22 cellular contexts compared by ENCODE assay signal in the genomic region with DNA sequence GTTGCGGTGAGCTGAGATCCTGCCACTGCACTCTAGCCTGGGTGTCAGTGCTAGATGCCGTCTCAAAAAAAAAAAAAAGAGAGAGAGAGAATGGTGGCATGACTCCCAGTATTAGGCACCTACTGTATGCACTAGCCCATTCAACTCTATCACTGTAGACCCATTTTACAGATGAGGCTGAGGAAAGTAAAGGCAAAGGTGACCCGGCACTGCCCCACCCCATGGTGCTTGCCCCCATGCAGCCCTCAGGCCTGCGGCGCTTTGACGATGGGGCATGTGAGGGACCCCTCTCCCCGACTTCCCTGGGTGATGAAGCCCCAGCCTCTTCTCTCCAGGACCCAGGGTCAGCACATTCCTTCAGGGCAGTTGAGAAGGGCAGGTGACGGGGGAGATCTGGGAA. TPM values are rescaled to one million over a fixed set of nuclear protein-coding genes. Genes with fewer than 3 reads are reported as not detected.
DNase-seq lines count a peak whose midpoint lies in the region; ATAC-seq, FAIRE-seq and TF ChIP-seq lines count a peak whose summit lies in the region.
"Had no signal": no experiment of that assay in that cellular context is flagged by ENCODE, and none has a peak within 500 bp of the region (broad histone marks: within the 10 kb centered on the region; RNA-seq: fewer than 3 reads in every experiment).

No MANE protein-coding gene starts in this region.

- no peak for TF ChIP-seq RAD21 in A549 (conservative IDR thresholded peaks at IDR 0.05 in 1 of 2, IDR thresholded peaks at IDR 0.05 in 1 of 2)
- no peak for TF ChIP-seq RAD21 in K562 (CRISPR knock-in tag; conservative IDR thresholded peaks at IDR 0.05 in 1 of 2, IDR thresholded peaks at IDR 0.05 in 1 of 2)

- no peak overlapping the region for H3K9ac ChIP-seq in K562 (ENCODE audit: insufficient read depth in 1 of 2, low read depth in 2 of 2, low read length in 2 of 2)
- H3K9ac ChIP-seq: BLaER1 had no signal

- CTCF ChIA-PET in A549 (lab: Yijun Ruan, JAX), result interaction anchor here (1.3 to 6.6 kb wide), 3 partner anchors 10 to 36 kb away, joined by 3 to 75 read pairs (median 5); no protein-coding TSS in a partner anchor
- CTCF ChIA-PET in K562 (lab: Yijun Ruan, JAX; ENCODE audit: low intra/inter-chr PET ratio), result no interaction called here

- H3K4me1 ChIP-seq in A549 (peaks cover 9% of the 10 kb centered on the region; the same call in 2 of the 3 replicates), K562 (replicated peaks in 1 of 2; ENCODE audit: control insufficient read depth in 2 of 2, insufficient read depth in 2 of 2, low read length in 2 of 2) (peaks cover 0 to 22% of the 10 kb centered on the region in 2 experiments; a peak in 3 of 5 replicates)
- H3K4me1 ChIP-seq: BLaER1 had no signal

- no TSS peak for BruUV-seq in K562 (replicated peaks; lab: Mats Ljungman, UMichigan)

- no peak for FAIRE-seq in A549 (lab: Jason Lieb, UNC)
- no peak for FAIRE-seq in K562 (lab: Jason Lieb, UNC)
- FAIRE-seq: D721Med, GM12878, GM18507, H54 had no signal

- TF ChIP-seq EP300 in A549 (IDR thresholded peaks at IDR 0.05), result no peak
- no peak for TF ChIP-seq EP300 in K562 (IDR thresholded peaks at IDR 0.05; ENCODE audit: low read length)

- TF ChIP-seq POLR2A in A549 (IDR thresholded peaks at IDR 0.05; ENCODE audit: low read length) (no peak), K562 (conservative IDR thresholded peaks at IDR 0.05) (no peak)

- H2AFZ ChIP-seq in K562 (ENCODE audit: low read depth, low read length), result no peak overlapping the region
- H2AFZ ChIP-seq: GM23338 had no signal

- 84% methylated on average over 8 of the region's 8 CpGs for WGBS in A549 (ENCODE audit: missing lambda C conversion rate)
- 100% methylated on average over 2 of the region's 8 CpGs for WGBS in K562 (ENCODE audit: insufficient coverage, low coverage, missing lambda C conversion rate)

- H3K9me3 ChIP-seq in A549, result no peaks in the 10 kb centered on the region
- H3K9me3 ChIP-seq in K562 (replicated peaks; ENCODE audit: control insufficient read depth, insufficient read depth, low read depth, low read length), result no peaks in the 10 kb centered on the region
- H3K9me3 ChIP-seq: BLaER1, Caco-2 had no signal

- TF ChIP-seq CTCF in A549 (IDR thresholded peaks at IDR 0.05) (no peak), K562 (IDR thresholded peaks at IDR 0.05 in 2 of 3, conservative IDR thresholded peaks at IDR 0.05 in 1 of 3; ENCODE audit: insufficient read depth in 2 of 3, low read depth in 1 of 3, low read length in 3 of 3) (no peak), GM13977 (IDR thresholded peaks at IDR 0.05; ENCODE audit: extremely low read depth, insufficient read depth, missing control alignments) (no peak)

- H3K4me3 ChIP-seq in A549 (no peak overlapping the region), H7 (ENCODE audit: insufficient read depth, low read depth, low read length) (no peak overlapping the region), K562 (no peak overlapping the region)
- H3K4me3 ChIP-seq: BLaER1, GM12878, GM23338 had no signal

- no peaks in the 10 kb centered on the region for H3K9me1 ChIP-seq in K562 (ENCODE audit: control insufficient read depth, insufficient read depth, low read length)

- ATAC-seq in A549 (no peak), K562 (no peak)
- ATAC-seq: CD8-positive, alpha-beta T cell; GM23338 had no signal

- POLR2A ChIA-PET in A549 (lab: Yijun Ruan, JAX), result no interaction called here
- POLR2A ChIA-PET in K562 (lab: Yijun Ruan, JAX), result interaction anchor here (0.6 kb wide), 2 partner anchors 171 to 210 kb away, joined by 3 read pairs; no protein-coding TSS in a partner anchor

- DNase-seq in A549 (ENCODE audit: low read depth in 1 of 2, low spot score in 1 of 2) (no peak), H7 (peak; percentile 46), K562 (ENCODE audit: extremely low read depth in 1 of 4, low spot score in 3 of 4) (no peak), islet precursor cell (peak; percentile 26), NCI-H524 (lab: John Stamatoyannopoulos, UW) (no peak), GM13977 (ENCODE audit: low spot score) (no peak)
- DNase-seq in activated CD8-positive, alpha-beta memory T cell treated with anti-CD3 and anti-CD28 coated beads, Interleukin-2, amount 50 U/mL, for 4 hours, result no peak
- DNase-seq: Caco-2; CD4-positive, CD25-positive, alpha-beta regulatory T cell; CD8-positive, alpha-beta T cell; DMS 273 treated with DMSO at 0.1 percent for 48 hours; DMS79; EL; GDM1; HCEC 1CT had no signal

- no peaks in the 10 kb centered on the region for H4K20me1 ChIP-seq in K562 (replicated peaks; ENCODE audit: control insufficient read depth, insufficient read depth, low read length)

- intact Hi-C loops in K562 (cut with micrococcal nuclease), result no loop called here

- peaks cover 33% of the 10 kb centered on the region for H3K27me3 ChIP-seq in H7 (ENCODE audit: control insufficient read depth, insufficient read depth, low read length)
- peaks cover 14 to 26% of the 10 kb centered on the region in 2 experiments for H3K27me3 ChIP-seq in K562 (ENCODE audit: control insufficient read depth in 2 of 2, insufficient read depth in 2 of 2, low read length in 2 of 2)

- no peak overlapping the region for H3K27ac ChIP-seq in A549
- no peak overlapping the region for H3K27ac ChIP-seq in K562 (ENCODE audit: extremely low read depth, low read depth, low read length)
- H3K27ac ChIP-seq: BLaER1, C4-2B had no signal

- in situ Hi-C loops in K562 (cut with MboI), result no loop called here
- in situ Hi-C loops in GM13977 (cut with MboI; ENCODE audit: low pct_unique_long_range_greater_than_20kb, low sequenced_read_pairs, unreplicated experiment), result no loop called here

- H3K36me3 ChIP-seq in H7 (replicated peaks; ENCODE audit: control insufficient read depth, insufficient read depth, low read length) (no peaks in the 10 kb centered on the region), K562 (ENCODE audit: control insufficient read depth, insufficient read depth, low read length) (no peaks in the 10 kb centered on the region)
- H3K36me3 ChIP-seq: BLaER1 had no signal

- no peaks in the 10 kb centered on the region for H3K79me2 ChIP-seq in K562 (ENCODE audit: control insufficient read depth, insufficient read depth, low read length)

- no peak overlapping the region for H3K4me2 ChIP-seq in A549
- no peak overlapping the region for H3K4me2 ChIP-seq in K562 (ENCODE audit: insufficient read depth, low read length)
- H3K4me2 ChIP-seq: BLaER1 had no signal

TF ChIP-seq in A549, 52 proteins besides CTCF, POLR2A, EP300 and RAD21 (continues in another document):
- no peak for TF ChIP-seq ESRRA (IDR thresholded peaks at IDR 0.05; ENCODE audit: borderline replicate concordance, low read length)

RNA-seq across cellular contexts. Expression of a gene that starts 7.3 kb away (rescaled TPM):
- 1.3 and 1.5 TPM in 2 replicates for polyA plus RNA-seq in A549 (2011; rRNA removed)
- polyA plus RNA-seq in A549 (2012; cell fraction: cytosol; rRNA removed), result 3.6 and 5.4 TPM in 2 replicates
- 5.3 and 7.9 TPM in 2 replicates for polyA plus RNA-seq in A549 (2012; cell fraction: nucleus; rRNA removed)
- polyA plus RNA-seq in A549 (2017; fragmentation: RNase III; extraction: RNeasy Plus Mini Kit Qiagen cat#74134 plus additional on column Dnase treatment), result 2.3 to 3.5 TPM (median 3.4 TPM) in 3 replicates
- 0.83 and 1.3 TPM in 2 replicates for polyA minus RNA-seq in A549 (2011; rRNA and poly(A)+ RNA removed)
- 3.2 and 6.1 TPM in 2 replicates for total RNA-seq in H7 (2014; rRNA removed; shearing (Covaris generic))
- 1.2 and 8.1 TPM in 2 replicates for total RNA-seq in K562 (2011; cell fraction: chromatin; rRNA removed; ENCODE audit: low replicate concordance)
- 4.9 and 6.5 TPM in 2 replicates for total RNA-seq in K562 (2011; cell fraction: nucleolus; rRNA removed)
- total RNA-seq in K562 (2011; cell fraction: nucleoplasm; rRNA removed), result 2.3 and 3.4 TPM in 2 replicates
- 1.2 and 2.0 TPM in 2 replicates for total RNA-seq in K562 (2014; rRNA removed)
- 0.13 and 0.58 TPM in 2 replicates for total RNA-seq in K562 (2014; rRNA removed; fragmentation: Illumina TruSeq; extraction: Trizol)
- 2.5 and 2.9 TPM in 2 replicates for total RNA-seq in K562 (2015; rRNA removed; fragmentation: Illumina TruSeq; extraction: Trizol)
- total RNA-seq in K562 (2021), result 5.2 and 5.3 TPM in 2 replicates
- 1.6 and 2.4 TPM in 2 replicates for polyA plus RNA-seq in K562 (2011; rRNA removed)
- 3.2 and 9.4 TPM in 2 replicates for polyA plus RNA-seq in K562 (2011; cell fraction: cytosol; rRNA removed)
- 6.0 and 12.1 TPM in 2 replicates for polyA plus RNA-seq in K562 (2011; cell fraction: nucleus; rRNA removed)
- polyA plus RNA-seq in K562 (2012), result 6.3 and 16.7 TPM in 2 replicates
- 1.2 and 3.2 TPM in 2 replicates for polyA plus RNA-seq in K562 (2014; fragmentation: Illumina TruSeq; extraction: Trizol)
- polyA plus RNA-seq in K562 (2014; fragmentation: Nextera tagmentation; extraction: Ambion mirVana), result not detected
- polyA plus RNA-seq in K562 (2014; rRNA removed), result 3.0 and 4.6 TPM in 2 replicates
- 0.39 and 0.77 TPM in 2 replicates for polyA minus RNA-seq in K562 (2011; rRNA and poly(A)+ RNA removed)
- 2.5 and 3.5 TPM in 2 replicates for polyA minus RNA-seq in K562 (2011; cell fraction: cytosol; rRNA and poly(A)+ RNA removed)
- polyA minus RNA-seq in K562 (2011; cell fraction: nucleus; rRNA and poly(A)+ RNA removed), result 2.0 and 2.9 TPM in 2 replicates

RNA-seq across cellular contexts. Expression of a gene that starts 21.5 kb away (rescaled TPM):
- polyA plus RNA-seq in A549 (2011; rRNA removed) (12.4 and 15.2 TPM in 2 replicates), A549 (2017; fragmentation: RNase III; extraction: RNeasy Plus Mini Kit Qiagen cat#74134 plus additional on column Dnase treatment) (40.8 to 50.4 TPM (median 42.2 TPM) in 3 replicates), K562 (2011; rRNA removed) (8.7 and 14.0 TPM in 2 replicates), K562 (2014; fragmentation: Illumina TruSeq; extraction: Trizol) (1.4 TPM in 1 of 2 replicates, not detected in the other), K562 (2014; fragmentation: Nextera tagmentation; extraction: Ambion mirVana) (under 1 TPM; 0.10 to 0.25 TPM), K562 (2014; rRNA removed) (85.9 and 90.7 TPM in 2 replicates)
- 112 and 136 TPM in 2 replicates for polyA plus RNA-seq in A549 (2012; cell fraction: cytosol; rRNA removed)
- 101 and 132 TPM in 2 replicates for polyA plus RNA-seq in A549 (2012; cell fraction: nucleus; rRNA removed)
- polyA minus RNA-seq in A549 (2011; rRNA and poly(A)+ RNA removed), result 2.1 and 7.5 TPM in 2 replicates
- 127 and 173 TPM in 2 replicates for total RNA-seq in H7 (2014; rRNA removed; shearing (Covaris generic))
- 1.5 and 6.1 TPM in 2 replicates for total RNA-seq in K562 (2011; cell fraction: chromatin; rRNA removed; ENCODE audit: low replicate concordance)
- 30.7 and 31.5 TPM in 2 replicates for total RNA-seq in K562 (2011; cell fraction: nucleolus; rRNA removed)
- 10.5 and 11.2 TPM in 2 replicates for total RNA-seq in K562 (2011; cell fraction: nucleoplasm; rRNA removed)
- total RNA-seq in K562 (2014; rRNA removed) (95.2 and 166 TPM in 2 replicates), K562 (2014; rRNA removed; fragmentation: Illumina TruSeq; extraction: Trizol) (0.64 and 2.4 TPM in 2 replicates), K562 (2015; rRNA removed; fragmentation: Illumina TruSeq; extraction: Trizol) (2.4 and 4.4 TPM in 2 replicates), K562 (2021) (77.6 and 79.5 TPM in 2 replicates)
- 44.0 and 160 TPM in 2 replicates for polyA plus RNA-seq in K562 (2011; cell fraction: cytosol; rRNA removed)
- polyA plus RNA-seq in K562 (2011; cell fraction: nucleus; rRNA removed), result 12.9 and 22.9 TPM in 2 replicates
- polyA plus RNA-seq in K562 (2012), result 30.2 and 35.3 TPM in 2 replicates
- 0.69 and 0.74 TPM in 2 replicates for polyA minus RNA-seq in K562 (2011; rRNA and poly(A)+ RNA removed)
- 9.9 and 19.5 TPM in 2 replicates for polyA minus RNA-seq in K562 (2011; cell fraction: cytosol; rRNA and poly(A)+ RNA removed)
- polyA minus RNA-seq in K562 (2011; cell fraction: nucleus; rRNA and poly(A)+ RNA removed), result 7.0 and 7.9 TPM in 2 replicates

Comparison
In these comparisons a context has a peak if more than half of its experiments do, and no peak if none do; other contexts are left out.
1. DNase-seq: peak in H7 (single experiment) and islet precursor cell (single experiment); none in A549 (0 of 2), K562 (0 of 4), NCI-H524 (0 of 2), activated CD8-positive, alpha-beta memory T cell treated with anti-CD3 and anti-CD28 coated beads, Interleukin-2, amount 50 U/mL, for 4 hours (single experiment) and GM13977 (single experiment).